18 cellular contexts compared by ENCODE assay signal in genomic region chr5:131649160-131649559, GRCh38. TPM values are rescaled to one million over a fixed set of nuclear protein-coding genes. Genes with fewer than 3 reads are reported as not detected.
A peak's percentile ranks its signal among the peaks of the same experiment; 100 is the strongest.
DNase-seq lines count a peak whose midpoint lies in the region; ATAC-seq, FAIRE-seq and TF ChIP-seq lines count a peak whose summit lies in the region.
"Had no signal": no experiment of that assay in that cellular context is flagged by ENCODE, and none has a peak within 500 bp of the region (broad histone marks: within the 10 kb centered on the region; RNA-seq: fewer than 3 reads in every experiment).

No MANE protein-coding gene starts in this region.

- CTCF ChIA-PET in PC-3 (lab: Charles Lee) = no interaction called here
- CTCF ChIA-PET in GM10248 (lab: Yijun Ruan, JAX) = no interaction called here

- TF ChIP-seq CTCF in PC-3 (conservative IDR thresholded peaks at IDR 0.05; ENCODE audit: low read depth, low read length) = no peak
- no peak for TF ChIP-seq CTCF in kidney (IDR thresholded peaks at IDR 0.05; ENCODE audit: borderline replicate concordance, extremely low read depth, insufficient read depth)
- no peak for TF ChIP-seq CTCF in GM10248 (IDR thresholded peaks at IDR 0.05; ENCODE audit: control extremely low read depth, extremely low read depth, low read depth, missing control alignments)

- BruUV-seq in PC-3 (replicated peaks; lab: Mats Ljungman, UMichigan) = no TSS peak

- H3K9me3 ChIP-seq in PC-3 (ENCODE audit: low read length) (no peaks in the 10 kb centered on the region), kidney (ENCODE audit: control insufficient read depth in 1 of 2, low read length in 2 of 2) (no peaks in the 10 kb centered on the region)

- H3K27ac ChIP-seq in PC-3 (ENCODE audit: low read length) (no peak overlapping the region), kidney (ENCODE audit: low read depth in 2 of 2, low read length in 2 of 2) (no peak overlapping the region)
- H3K27ac ChIP-seq: SK-N-MC had no signal

- intact Hi-C loops in PC-3 (cut with micrococcal nuclease) = no loop called here
- intact Hi-C loops in kidney (cut with DNase I) = no loop called here

- peak overlapping the region; percentile 8; the same call in 1 of the 2 replicates for H3K4me2 ChIP-seq in PC-3 (ENCODE audit: low read length)

- H2AFZ ChIP-seq in PC-3 (ENCODE audit: low read length) = no peak overlapping the region

- DNase-seq in EH (ENCODE audit: low read depth) (peak; percentile 56), PC-3 (peak; percentile 68), dermis blood vessel endothelial cell (peak; percentile 19), kidney (no peak), GM10248 (ENCODE audit: extremely low spot score) (no peak), OCI-M1 (lab: John Stamatoyannopoulos, UW) (no peak)
- DNase-seq: DMS 273 treated with DMSO at 0.1 percent for 48 hours, MV-4-11, NCI-H1417, NCI-H187 treated with DMSO at 0.1 percent for 48 hours, NCI-H446 treated with DMSO at 0.1 percent for 48 hours, NCI-H748 treated with DMSO at 0.1 percent for 48 hours had no signal

- H3K4me1 ChIP-seq in PC-3 (ENCODE audit: insufficient read depth, low read length) (peaks cover 18% of the 10 kb centered on the region), kidney (ENCODE audit: control insufficient read depth in 1 of 2, insufficient read depth in 1 of 2, low read depth in 1 of 2, low read length in 2 of 2) (no peaks in the 10 kb centered on the region)

- no peaks in the 10 kb centered on the region for H3K79me2 ChIP-seq in PC-3 (ENCODE audit: low read length)

- no peaks in the 10 kb centered on the region for H3K9me2 ChIP-seq in PC-3 (replicated peaks; ENCODE audit: low read length)

- peak; percentile 80 for FAIRE-seq in kidney (lab: Jason Lieb, UNC)
- FAIRE-seq: GM19239 had no signal

- H3K4me3 ChIP-seq in PC-3 (ENCODE audit: low read length) = no peak overlapping the region
- no peak overlapping the region for H3K4me3 ChIP-seq in kidney (ENCODE audit: low read length in 2 of 2)
- H3K4me3 ChIP-seq: SK-N-MC had no signal

- POLR2A ChIA-PET in PC-3 (lab: Charles Lee; ENCODE audit: unreplicated experiment) (no interaction called here), GM10248 (lab: Yijun Ruan, JAX) (no interaction called here)

- H3K9ac ChIP-seq in PC-3 (ENCODE audit: low read length) (no peak overlapping the region), kidney (ENCODE audit: low read length in 2 of 2) (no peak overlapping the region)

- H3K36me3 ChIP-seq in PC-3 (ENCODE audit: low read depth, low read length) (peaks cover 4% of the 10 kb centered on the region; the same call in 1 of the 2 replicates), kidney (ENCODE audit: control insufficient read depth in 1 of 2, insufficient read depth in 2 of 2, low read length in 2 of 2) (peaks cover 11 to 33% of the 10 kb centered on the region in 2 donors)

- ATAC-seq in PC-3 (peak; percentile 78), GM21390 (IDR thresholded peaks at IDR 0.05; ENCODE audit: unreplicated experiment) (no peak), GM18858 (IDR thresholded peaks at IDR 0.05; ENCODE audit: unreplicated experiment) (no peak)
- ATAC-seq: Panc1, Right ventricle myocardium inferior had no signal

- H4K20me1 ChIP-seq in PC-3 (ENCODE audit: low read length) = no peaks in the 10 kb centered on the region

- no peaks in the 10 kb centered on the region for H3F3A ChIP-seq in PC-3 (ENCODE audit: low read length, unreplicated experiment)

- H3K27me3 ChIP-seq in PC-3 (ENCODE audit: low read length) = no peaks in the 10 kb centered on the region

RNA-seq across cellular contexts. Expression of gene RAPGEF6, which starts 14.1 kb away (rescaled TPM):
- 9.7 and 9.8 TPM in 2 replicates for total RNA-seq in PC-3 (2014; rRNA removed)
- 21.4 and 23.8 TPM in 2 replicates for total RNA-seq in dermis blood vessel endothelial cell
- 28.6 TPM for total RNA-seq in kidney
- polyA plus RNA-seq in kidney (ENCODE audit: insufficient read depth, low read depth, low replicate concordance) = 1.8 TPM

Comparison
In these comparisons a context has a peak if more than half of its experiments do, and no peak if none do; other contexts are left out.
1. DNase-seq: peak in EH (single experiment), PC-3 (single experiment) and dermis blood vessel endothelial cell (single experiment); none in kidney (single experiment), GM10248 (single experiment) and OCI-M1 (single experiment).